Comparison of ENCODE assay signal across 8 cellular contexts in the genomic region with DNA sequence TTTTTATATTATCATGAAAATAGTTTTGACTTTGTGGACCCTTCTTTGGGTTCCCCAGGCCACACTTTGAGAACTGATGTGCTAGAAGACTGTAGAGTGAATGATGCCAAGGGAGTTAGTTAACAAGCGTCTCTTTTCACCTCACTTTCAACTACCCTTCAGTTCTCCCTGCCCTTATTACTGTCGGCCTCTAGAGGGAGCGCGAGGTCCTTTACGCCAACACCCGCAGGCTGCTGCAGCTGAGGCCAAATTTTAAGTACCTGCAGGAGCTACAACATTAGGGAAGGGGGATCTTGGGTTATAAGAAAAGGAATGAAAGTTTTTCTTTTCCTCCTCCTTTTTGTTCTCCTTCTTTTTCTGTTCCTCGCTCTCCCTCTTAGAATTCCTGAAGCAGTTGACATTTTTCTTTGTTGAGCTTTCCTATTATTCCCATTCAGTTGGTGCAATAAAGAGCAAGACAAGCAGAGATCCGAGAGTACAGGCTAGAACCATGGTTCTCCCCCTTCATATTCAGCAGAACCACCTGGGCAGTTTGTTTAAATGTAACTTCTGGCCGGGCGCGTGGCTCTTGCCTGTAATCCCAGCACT.
A peak's percentile ranks its signal among the peaks of the same experiment; 100 is the strongest.
DNase-seq lines count a peak whose midpoint lies in the region; ATAC-seq, FAIRE-seq and TF ChIP-seq lines count a peak whose summit lies in the region.

No MANE protein-coding gene starts in this region.

- FAIRE-seq in RCC 7860 (lab: Jason Lieb, UNC) = peak; percentile 65

- no peak overlapping the region for H3K4me2 ChIP-seq in neural progenitor cell

- no peaks in the 10 kb centered on the region for H3K4me1 Mint-ChIP-seq in neural progenitor cell

- H3K27ac Mint-ChIP-seq in neural progenitor cell = no peak overlapping the region

- H3K27me3 Mint-ChIP-seq in neural progenitor cell (ENCODE audit: insufficient read depth, low read depth) = peaks cover 9% of the 10 kb centered on the region

- H3K9me3 ChIP-seq in neural progenitor cell (ENCODE audit: low read depth) = no peaks in the 10 kb centered on the region

- H3K9me3 Mint-ChIP-seq in neural progenitor cell = no peaks in the 10 kb centered on the region

- H3K27me3 ChIP-seq in neural progenitor cell = no peaks in the 10 kb centered on the region

- TF ChIP-seq CTCF in fibroblast of pulmonary artery (IDR thresholded peaks at IDR 0.05; ENCODE audit: low read length, missing control alignments) = peak; percentile 97
- peak; percentile 95 for TF ChIP-seq CTCF in neural progenitor cell (IDR thresholded peaks at IDR 0.05)

- H3K4me1 ChIP-seq in neural progenitor cell = no peaks in the 10 kb centered on the region

- no peak overlapping the region for H3K9ac ChIP-seq in neural progenitor cell

- no peak overlapping the region for H3K27ac ChIP-seq in neural progenitor cell

- no peaks in the 10 kb centered on the region for H3F3A ChIP-seq in neural progenitor cell (ENCODE audit: low read depth)

- no peaks in the 10 kb centered on the region for H3K79me2 ChIP-seq in neural progenitor cell (ENCODE audit: low read depth)

- no peak overlapping the region for H3K4me3 Mint-ChIP-seq in neural progenitor cell

- no peaks in the 10 kb centered on the region for H3K36me3 ChIP-seq in neural progenitor cell

- H3K4me3 ChIP-seq in fibroblast of pulmonary artery (replicated peaks; ENCODE audit: low read depth, low read length) (no peak overlapping the region), neural progenitor cell (no peak overlapping the region)

- DNase-seq in DMS53 (lab: John Stamatoyannopoulos, UW) = peak; percentile 71
- peak; percentile 57 for DNase-seq in HT1080 (ENCODE audit: low read depth)
- DNase-seq in RCC 7860 (ENCODE audit: low spot score) = peak; percentile 51
- peak; percentile 58 to 72 for DNase-seq in activated T-cell treated with anti-CD3 and anti-CD28 coated beads, Interleukin-2, amount 50 U/mL, for 48 hours
- peak; percentile 79 for DNase-seq in fibroblast of pulmonary artery (ENCODE audit: low read depth)
- DNase-seq in neural progenitor cell (ENCODE audit: low spot score) = peak; percentile 75
- peak; percentile 31 for DNase-seq in stromal cell of bone marrow (ENCODE audit: low read depth)

- H2AFZ ChIP-seq in neural progenitor cell (replicated peaks) = no peak overlapping the region

- no peaks in the 10 kb centered on the region for H3K36me3 Mint-ChIP-seq in neural progenitor cell

- ATAC-seq in GM21381 (IDR thresholded peaks at IDR 0.05; ENCODE audit: unreplicated experiment) = peak; percentile 89

- H4K20me1 ChIP-seq in neural progenitor cell (ENCODE audit: low read depth) = no peaks in the 10 kb centered on the region
